ENCODE assay signal across 1 cellular context in the genomic region with DNA sequence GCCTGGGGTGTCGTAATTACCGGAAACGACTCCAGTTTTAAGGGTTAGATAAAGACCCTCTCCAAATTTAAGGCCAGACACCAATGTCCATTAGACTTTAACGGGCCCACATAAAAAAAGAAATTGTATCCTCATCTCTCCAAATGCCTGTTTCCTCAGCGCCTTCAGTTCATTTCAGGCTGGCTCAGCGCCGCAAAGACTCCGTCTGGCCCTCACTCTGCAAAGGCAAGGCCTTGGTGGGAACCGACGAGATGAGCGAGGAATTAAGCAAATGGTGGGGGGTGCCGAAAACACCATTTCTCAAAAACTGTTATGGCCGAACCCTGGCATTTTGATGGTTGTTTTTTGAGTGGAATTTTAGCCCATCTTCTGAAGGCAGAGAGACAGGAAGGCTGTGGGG.
TF ChIP-seq lines count a peak whose summit lies in the region.

No MANE protein-coding gene starts in this region.

TF ChIP-seq in HepG2, 621 proteins besides CTCF, POLR2A, EP300 and RAD21:
- TF ChIP-seq KLF13 (CRISPR knock-in tag; IDR thresholded peaks at IDR 0.05) (no peak), JUNB (CRISPR knock-in tag; IDR thresholded peaks at IDR 0.05; ENCODE audit: borderline replicate concordance) (no peak)
